Comparison of ENCODE assay signal across 7 cellular contexts in the genomic region with DNA sequence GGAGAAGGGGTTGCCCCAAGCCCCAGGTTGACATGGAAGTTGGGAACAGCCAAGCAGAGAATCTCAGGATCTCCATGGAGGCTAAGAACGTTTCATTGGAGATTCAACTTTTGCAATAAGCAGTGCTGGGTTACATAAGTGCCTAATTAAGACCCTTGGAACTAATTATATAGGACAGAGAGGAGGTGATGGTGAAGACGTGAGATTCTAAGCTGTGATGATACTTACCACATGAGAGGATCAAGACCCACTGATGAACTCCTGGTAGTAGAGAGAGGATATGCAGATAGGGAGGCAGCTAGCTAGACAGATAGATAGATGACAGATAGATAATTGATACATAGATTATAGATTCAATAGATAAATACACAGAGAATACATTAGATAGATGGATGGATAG.
DNase-seq lines count a peak whose midpoint lies in the region; ATAC-seq, FAIRE-seq and TF ChIP-seq lines count a peak whose summit lies in the region.
"Not testable (repeated sequence)": the region's sequence is repeated elsewhere in the genome, so short reads cannot be mapped to it uniquely, and the experiment has no call there.

No MANE protein-coding gene starts in this region.

- not testable (repeated sequence) for H3K9me3 ChIP-seq in A549; astrocyte (ENCODE audit: insufficient read depth, low read depth, low read length); kidney (ENCODE audit: control insufficient read depth in 1 of 2, low read length in 2 of 2)

- not testable (repeated sequence) for TF ChIP-seq CTCF in A549 (IDR thresholded peaks at IDR 0.05); astrocyte (IDR thresholded peaks at IDR 0.05; ENCODE audit: insufficient read depth, low read depth, low read length); bronchial epithelial cell (IDR thresholded peaks at IDR 0.05; ENCODE audit: insufficient read depth, low read length, severe bottlenecking); kidney (IDR thresholded peaks at IDR 0.05; ENCODE audit: borderline replicate concordance, extremely low read depth, insufficient read depth); type B pancreatic cell (conservative IDR thresholded peaks at IDR 0.05)

- not testable (repeated sequence) for H3K27me3 Mint-ChIP-seq in astrocyte (ENCODE audit: low read depth, unreplicated experiment); natural killer cell treated with Interleukin-12 subunit alpha and Interleukin-12 subunit beta and Interleukin-15 and Interleukin-18, amount 100 ng/mL, for 72 hours
- peaks cover 17% of the 10 kb centered on the region for H3K27me3 Mint-ChIP-seq in type B pancreatic cell

- not testable (repeated sequence) for H3K4me1 Mint-ChIP-seq in astrocyte (ENCODE audit: low read depth, unreplicated experiment); natural killer cell treated with Interleukin-12 subunit alpha and Interleukin-12 subunit beta and Interleukin-15 and Interleukin-18, amount 100 ng/mL, for 72 hours (ENCODE audit: low read depth in 2 of 2); type B pancreatic cell (ENCODE audit: unreplicated experiment)

- CTCF ChIA-PET in A549 (lab: Yijun Ruan, JAX) = not testable (repeated sequence)

- FAIRE-seq in A549 (lab: Jason Lieb, UNC) (peak; percentile 100), GM18507 (lab: Jason Lieb, UNC) (peak; percentile 73), astrocyte (lab: Jason Lieb, UNC) (peak; percentile 20), bronchial epithelial cell (lab: Jason Lieb, UNC) (peak; percentile 98), kidney (lab: Jason Lieb, UNC) (peak; percentile 17)

- H3K4me3 ChIP-seq in A549; astrocyte (ENCODE audit: insufficient read depth, low read depth, low read length); bronchial epithelial cell (ENCODE audit: low read depth, low read length); kidney (ENCODE audit: low read length in 2 of 2): not testable (repeated sequence)

- not testable (repeated sequence) for TF ChIP-seq EP300 in A549 (IDR thresholded peaks at IDR 0.05)

- H3K27me3 ChIP-seq in astrocyte (ENCODE audit: insufficient read depth, low read length); bronchial epithelial cell (ENCODE audit: control insufficient read depth, insufficient read depth, low read length): not testable (repeated sequence)

- not testable (repeated sequence) for H3K27ac Mint-ChIP-seq in astrocyte (ENCODE audit: unreplicated experiment); natural killer cell treated with Interleukin-12 subunit alpha and Interleukin-12 subunit beta and Interleukin-15 and Interleukin-18, amount 100 ng/mL, for 72 hours; type B pancreatic cell

- WGBS in A549 (ENCODE audit: missing lambda C conversion rate) = 0% methylated on average over 2 of the region's 2 CpGs

- not testable (repeated sequence) for H3K36me3 Mint-ChIP-seq in astrocyte (ENCODE audit: low read depth, unreplicated experiment); natural killer cell treated with Interleukin-12 subunit alpha and Interleukin-12 subunit beta and Interleukin-15 and Interleukin-18, amount 100 ng/mL, for 72 hours; type B pancreatic cell

- H3K9me3 Mint-ChIP-seq in astrocyte (ENCODE audit: unreplicated experiment); natural killer cell treated with Interleukin-12 subunit alpha and Interleukin-12 subunit beta and Interleukin-15 and Interleukin-18, amount 100 ng/mL, for 72 hours; type B pancreatic cell: not testable (repeated sequence)

- ATAC-seq in A549 = peak in 1 of 2 experiments; percentile 50; a peak in 1 of 6 replicates
- ATAC-seq in natural killer cell treated with Interleukin-12 subunit alpha and Interleukin-12 subunit beta and Interleukin-15 and Interleukin-18, amount 100 ng/mL, for 72 hours = peak; percentile 36 to 53

- POLR2A ChIA-PET in A549 (lab: Yijun Ruan, JAX) = not testable (repeated sequence)

- not testable (repeated sequence) for DNase-seq in A549 (ENCODE audit: low read depth in 1 of 2, low spot score in 1 of 2); GM18507 (ENCODE audit: extremely low spot score, insufficient read length, low read depth); astrocyte (ENCODE audit: low read depth); bronchial epithelial cell (ENCODE audit: low read depth); kidney; natural killer cell treated with Interleukin-12 subunit alpha and Interleukin-12 subunit beta and Interleukin-15 and Interleukin-18, amount 100 ng/mL, for 72 hours (ENCODE audit: low spot score)
- DNase-seq in type B pancreatic cell (ENCODE audit: extremely low spot score, unreplicated experiment) = peak; percentile 1

- H4K20me1 ChIP-seq in astrocyte (ENCODE audit: insufficient read depth, low read length) = not testable (repeated sequence)

- intact Hi-C loops in kidney (cut with DNase I) = not testable (repeated sequence)

- TF ChIP-seq POLR2A in A549 (IDR thresholded peaks at IDR 0.05; ENCODE audit: low read length) = not testable (repeated sequence)

- H3K4me2 ChIP-seq in A549; astrocyte (ENCODE audit: low read length): not testable (repeated sequence)

- H3K4me1 ChIP-seq in A549; astrocyte (ENCODE audit: insufficient read depth, low read length); kidney (ENCODE audit: control insufficient read depth in 1 of 2, insufficient read depth in 1 of 2, low read depth in 1 of 2, low read length in 2 of 2): not testable (repeated sequence)

- H3K36me3 ChIP-seq in astrocyte (ENCODE audit: insufficient read depth, low read length); bronchial epithelial cell (ENCODE audit: control insufficient read depth, insufficient read depth, low read length); kidney (ENCODE audit: control insufficient read depth in 1 of 2, insufficient read depth in 2 of 2, low read length in 2 of 2): not testable (repeated sequence)

- H3K27ac ChIP-seq in A549; astrocyte (ENCODE audit: low read depth, low read length); kidney (ENCODE audit: low read depth in 2 of 2, low read length in 2 of 2): not testable (repeated sequence)

- H2AFZ ChIP-seq in astrocyte (ENCODE audit: low read depth, low read length) = not testable (repeated sequence)

- not testable (repeated sequence) for H3K4me3 Mint-ChIP-seq in astrocyte (ENCODE audit: unreplicated experiment); natural killer cell treated with Interleukin-12 subunit alpha and Interleukin-12 subunit beta and Interleukin-15 and Interleukin-18, amount 100 ng/mL, for 72 hours; type B pancreatic cell

- not testable (repeated sequence) for H3K79me2 ChIP-seq in astrocyte (ENCODE audit: insufficient read depth, low read length)

- TF ChIP-seq RAD21 in A549 (conservative IDR thresholded peaks at IDR 0.05 in 1 of 2, IDR thresholded peaks at IDR 0.05 in 1 of 2) = not testable (repeated sequence)

- not testable (repeated sequence) for H3K9ac ChIP-seq in astrocyte (ENCODE audit: low read length); kidney (ENCODE audit: low read length in 2 of 2)
